13 cellular contexts compared by ENCODE assay signal in genomic region chr21:32524010-32524719, GRCh38.
A peak's percentile ranks its signal among the peaks of the same experiment; 100 is the strongest.
DNase-seq lines count a peak whose midpoint lies in the region; ATAC-seq and TF ChIP-seq lines count a peak whose summit lies in the region.
"Had no signal": no experiment of that assay in that cellular context is flagged by ENCODE, and none has a peak within 500 bp of the region (broad histone marks: within the 10 kb centered on the region; RNA-seq: fewer than 3 reads in every experiment).

No MANE protein-coding gene starts in this region.

- intact Hi-C loops in Right ventricle myocardium superior (cut with DNase I) (no loop called here), Right ventricle myocardium inferior (cut with DNase I) (loop anchor here (5.0 kb wide), 1 partner anchor 38 kb away; no protein-coding TSS in a partner anchor), Caco-2 (cut with micrococcal nuclease; ENCODE audit: unreplicated experiment) (no loop called here), transverse colon (cut with DNase I; ENCODE audit: low total_unique reads) (no loop called here)

- TF ChIP-seq EP300 in transverse colon (IDR thresholded peaks at IDR 0.05; ENCODE audit: low read depth), result no peak

- H3K4me3 ChIP-seq in endodermal cell (ENCODE audit: low read length) (no peak overlapping the region), lung (no peak overlapping the region), Caco-2 (ENCODE audit: low read depth, low read length) (no peak overlapping the region), transverse colon (no peak overlapping the region)
- H3K4me3 ChIP-seq: skin epidermis had no signal

- no peaks in the 10 kb centered on the region for H3K36me3 ChIP-seq in endodermal cell (ENCODE audit: control insufficient read depth, insufficient read depth, low read length)
- H3K36me3 ChIP-seq in lung (ENCODE audit: control insufficient read depth in 2 of 2, insufficient read depth in 2 of 2, low read length in 2 of 2), result no peaks in the 10 kb centered on the region
- no peaks in the 10 kb centered on the region for H3K36me3 ChIP-seq in Caco-2 (ENCODE audit: control insufficient read depth, insufficient read depth, low read length)
- H3K36me3 ChIP-seq in transverse colon, result no peaks in the 10 kb centered on the region

- H3K4me1 Mint-ChIP-seq in endodermal cell, result peaks cover 15% of the 10 kb centered on the region
- H3K4me1 Mint-ChIP-seq in activated CD4-positive, alpha-beta T cell treated with anti-CD3 and anti-CD28 coated beads, Interleukin-2, amount 10 ng/mL, durations not matched to agents 7 days and 5 days, result no peaks in the 10 kb centered on the region
- H3K4me1 Mint-ChIP-seq in Caco-2 (ENCODE audit: low read depth, unreplicated experiment), result no peaks in the 10 kb centered on the region

- H3K27ac Mint-ChIP-seq in endodermal cell (peak overlapping the region; percentile 74), Caco-2 (ENCODE audit: unreplicated experiment) (no peak overlapping the region)
- no peak overlapping the region for H3K27ac Mint-ChIP-seq in activated CD4-positive, alpha-beta T cell treated with anti-CD3 and anti-CD28 coated beads, Interleukin-2, amount 10 ng/mL, durations not matched to agents 7 days and 5 days

- no peak overlapping the region for H3K9ac ChIP-seq in endodermal cell (ENCODE audit: extremely low read depth, low read length, poor library complexity, severe bottlenecking)

- H3K27ac ChIP-seq in endodermal cell (ENCODE audit: low read depth, low read length) (no peak overlapping the region), lung (ENCODE audit: low read depth in 1 of 2, low read length in 1 of 2) (peak overlapping the region in 1 of 2 donors; percentile 65), transverse colon (peak overlapping the region in 1 of 4 donors; percentile 4)
- H3K27ac ChIP-seq: 22Rv1 had no signal

- BruUV-seq in Caco-2 (replicated peaks; lab: Mats Ljungman, UMichigan), result no TSS peak

- H3K9me3 ChIP-seq in endodermal cell (ENCODE audit: control insufficient read depth, low read length) (no peaks in the 10 kb centered on the region), lung (ENCODE audit: control insufficient read depth in 2 of 2, insufficient read depth in 1 of 2, low read length in 1 of 2) (no peaks in the 10 kb centered on the region), Caco-2 (no peaks in the 10 kb centered on the region), transverse colon (no peaks in the 10 kb centered on the region)

- in situ Hi-C loops in transverse colon (cut with MboI; ENCODE audit: low pct_ligation_motif_present in 1 of 4, low pct_unique_long_range_greater_than_20kb in 1 of 4, low sequenced_read_pairs in 3 of 4), result no loop called here

- H3K4me3 Mint-ChIP-seq in endodermal cell (no peak overlapping the region), Caco-2 (ENCODE audit: unreplicated experiment) (no peak overlapping the region)
- no peak overlapping the region for H3K4me3 Mint-ChIP-seq in activated CD4-positive, alpha-beta T cell treated with anti-CD3 and anti-CD28 coated beads, Interleukin-2, amount 10 ng/mL, durations not matched to agents 7 days and 5 days

- H3K4me1 ChIP-seq in endodermal cell (ENCODE audit: control insufficient read depth, insufficient read depth, low read length) (peaks cover 4% of the 10 kb centered on the region), lung (ENCODE audit: control insufficient read depth in 2 of 2, insufficient read depth in 2 of 2, low read length in 2 of 2) (peaks cover 0 to 15% of the 10 kb centered on the region in 2 donors), Caco-2 (no peaks in the 10 kb centered on the region), transverse colon (peaks cover 0 to 10% (median 4%) of the 10 kb centered on the region in 4 donors)

- CTCF ChIA-PET in activated CD4-positive, alpha-beta T cell treated with anti-CD3 and anti-CD28 coated beads, Interleukin-2, amount 10 ng/mL, durations not matched to agents 7 days and 5 days (lab: Charles Lee), result interaction anchor here (1.0 to 1.8 kb wide), 2 partner anchors 10 to 13 kb away, joined by 3 to 4 read pairs; no protein-coding TSS in a partner anchor
- CTCF ChIA-PET in Caco-2 (lab: Charles Lee), result interaction anchor here (0.6 kb wide), 1 partner anchor 58 kb away, joined by 6 read pairs; no protein-coding TSS in a partner anchor

- H3K27me3 Mint-ChIP-seq in endodermal cell (ENCODE audit: insufficient read depth), result no peaks in the 10 kb centered on the region
- H3K27me3 Mint-ChIP-seq in activated CD4-positive, alpha-beta T cell treated with anti-CD3 and anti-CD28 coated beads, Interleukin-2, amount 10 ng/mL, durations not matched to agents 7 days and 5 days, result no peaks in the 10 kb centered on the region
- H3K27me3 Mint-ChIP-seq in Caco-2 (ENCODE audit: insufficient read depth, unreplicated experiment), result peaks cover 4% of the 10 kb centered on the region

- DNase-seq in Right ventricle myocardium superior, result peak; percentile 61
- DNase-seq in Right ventricle myocardium inferior (ENCODE audit: missing footprints), result no peak
- peak; percentile 68 for DNase-seq in endodermal cell
- DNase-seq in lung (ENCODE audit: low spot score), result no peak
- DNase-seq in activated CD4-positive, alpha-beta T cell treated with anti-CD3 and anti-CD28 coated beads, Interleukin-2, amount 10 ng/mL, durations not matched to agents 7 days and 5 days, result no peak
- DNase-seq in Caco-2, result no peak
- no peak for DNase-seq in NCI-H345 (lab: John Stamatoyannopoulos, UW)
- DNase-seq in transverse colon, result no peak
- DNase-seq: activated T-cell treated with anti-CD3 and anti-CD28 coated beads for 4 hours, erythroblast, NCI-H1436 had no signal

- no peaks in the 10 kb centered on the region for H3K9me3 Mint-ChIP-seq in endodermal cell
- peaks cover under 1% of the 10 kb centered on the region for H3K9me3 Mint-ChIP-seq in activated CD4-positive, alpha-beta T cell treated with anti-CD3 and anti-CD28 coated beads, Interleukin-2, amount 10 ng/mL, durations not matched to agents 7 days and 5 days
- H3K9me3 Mint-ChIP-seq in Caco-2 (ENCODE audit: unreplicated experiment), result no peaks in the 10 kb centered on the region

- WGBS in endodermal cell (ENCODE audit: insufficient coverage in 1 of 2, insufficient read length in 1 of 2), 2 experiments, result 73 to 86% methylated on average over 4 to 8 of the region's 8 CpGs
- 64 to 75% methylated on average over 8 of the region's 8 CpGs for WGBS in lung, 2 donors
- WGBS in transverse colon (ENCODE audit: low coverage in 1 of 2), 2 donors, result 76 to 80% methylated on average over 6 to 8 of the region's 8 CpGs

- POLR2A ChIA-PET in activated CD4-positive, alpha-beta T cell treated with anti-CD3 and anti-CD28 coated beads, Interleukin-2, amount 10 ng/mL, durations not matched to agents 7 days and 5 days (lab: Charles Lee), result no interaction called here
- POLR2A ChIA-PET in Caco-2 (lab: Charles Lee), result no interaction called here

- ATAC-seq in Right ventricle myocardium superior (ENCODE audit: poor library complexity) (peak; percentile 10), Right ventricle myocardium inferior (no peak), lung (ENCODE audit: insufficient read depth, low FRiP score) (peak; percentile 15)

- TF ChIP-seq POLR2A in transverse colon (IDR thresholded peaks at IDR 0.05), result no peak

- H3K36me3 Mint-ChIP-seq in endodermal cell (ENCODE audit: low read depth), result no peaks in the 10 kb centered on the region
- no peaks in the 10 kb centered on the region for H3K36me3 Mint-ChIP-seq in activated CD4-positive, alpha-beta T cell treated with anti-CD3 and anti-CD28 coated beads, Interleukin-2, amount 10 ng/mL, durations not matched to agents 7 days and 5 days (ENCODE audit: low read depth)
- no peaks in the 10 kb centered on the region for H3K36me3 Mint-ChIP-seq in Caco-2 (ENCODE audit: insufficient read depth, unreplicated experiment)

- H3K27me3 ChIP-seq in endodermal cell (ENCODE audit: control insufficient read depth, insufficient read depth, low read length, poor library complexity, severe bottlenecking), result no peaks in the 10 kb centered on the region
- H3K27me3 ChIP-seq in lung (ENCODE audit: control insufficient read depth, insufficient read depth), result no peaks in the 10 kb centered on the region
- H3K27me3 ChIP-seq in Caco-2 (replicated peaks; ENCODE audit: control insufficient read depth, insufficient read depth, low read length), result no peaks in the 10 kb centered on the region
- H3K27me3 ChIP-seq in transverse colon, result no peaks in the 10 kb centered on the region

- no peak for TF ChIP-seq CTCF in endodermal cell (conservative IDR thresholded peaks at IDR 0.05)
- TF ChIP-seq CTCF in lung (IDR thresholded peaks at IDR 0.05; ENCODE audit: control extremely low read depth, extremely low read depth), result no peak
- TF ChIP-seq CTCF in Caco-2 (IDR thresholded peaks at IDR 0.05; ENCODE audit: insufficient read depth in 1 of 2, low read depth in 1 of 2, low read length in 1 of 2, severe bottlenecking in 1 of 2, unreplicated experiment in 1 of 2), result no peak
- no peak for TF ChIP-seq CTCF in transverse colon (IDR thresholded peaks at IDR 0.05)

Comparison
In these comparisons a context has a peak if more than half of its experiments do, and no peak if none do; other contexts are left out.
1. DNase-seq: peak in Right ventricle myocardium superior (single experiment) and endodermal cell (single experiment); none in Right ventricle myocardium inferior (single experiment), lung (single experiment), activated CD4-positive, alpha-beta T cell treated with anti-CD3 and anti-CD28 coated beads, Interleukin-2, amount 10 ng/mL, durations not matched to agents 7 days and 5 days (single experiment), Caco-2 (0 of 2), NCI-H345 (single experiment) and transverse colon (single experiment).